ENCODE assay signal across 11 cellular contexts in the genomic region with DNA sequence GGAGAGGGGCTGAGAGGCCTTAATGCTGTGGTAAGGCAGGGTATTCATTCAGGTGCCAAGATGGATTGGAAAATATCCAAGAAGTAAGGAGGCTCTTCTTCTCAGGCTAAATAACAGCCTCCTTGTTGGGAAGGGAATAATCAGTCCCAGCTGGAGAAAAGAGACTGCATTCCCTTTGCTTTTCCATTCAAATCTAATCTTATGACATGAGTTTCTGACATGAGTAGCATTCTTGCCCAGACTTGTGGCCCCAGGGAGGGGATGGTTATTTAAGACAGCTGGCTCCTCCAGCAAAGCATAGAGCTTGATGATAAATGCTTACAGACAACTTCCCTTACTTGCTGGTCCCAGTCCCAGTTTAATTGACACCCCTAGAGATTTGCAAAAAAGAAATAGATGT.
DNase-seq lines count a peak whose midpoint lies in the region; ATAC-seq and TF ChIP-seq lines count a peak whose summit lies in the region.
"Had no signal": no experiment of that assay in that cellular context is flagged by ENCODE, and none has a peak within 500 bp of the region (broad histone marks: within the 10 kb centered on the region; RNA-seq: fewer than 3 reads in every experiment).

No MANE protein-coding gene starts in this region.

- H3K4me1 ChIP-seq in SJCRH30, result peaks cover 32% of the 10 kb centered on the region

- intact Hi-C loops in sciatic nerve (cut with DNase I), result no loop called here

- TF ChIP-seq CTCF in HFF-Myc (IDR thresholded peaks at IDR 0.05; ENCODE audit: low read depth, low read length, missing control alignments), result no peak
- no peak for TF ChIP-seq CTCF in fibroblast of villous mesenchyme (IDR thresholded peaks at IDR 0.05; ENCODE audit: insufficient read depth, low read depth, low read length)

- peak; percentile 46 for ATAC-seq in sciatic nerve
- no peak for ATAC-seq in HG03571 (IDR thresholded peaks at IDR 0.05; ENCODE audit: unreplicated experiment)
- ATAC-seq: effector memory CD8-positive, alpha-beta T cell; naive thymus-derived CD8-positive, alpha-beta T cell; T-helper 17 cell had no signal

- H3K9me3 ChIP-seq in SJCRH30 (replicated peaks), result no peaks in the 10 kb centered on the region

- H3K4me3 ChIP-seq in HFF-Myc (replicated peaks; ENCODE audit: low read depth, low read length) (no peak overlapping the region), SJCRH30 (no peak overlapping the region), fibroblast of villous mesenchyme (ENCODE audit: low read depth, low read length) (no peak overlapping the region)

- H3K36me3 ChIP-seq in SJCRH30, result no peaks in the 10 kb centered on the region

- DNase-seq in HFF-Myc (ENCODE audit: extremely low read depth, low read depth) (peak; percentile 78), SJCRH30 (peak; percentile 38 to 58), fibroblast of villous mesenchyme (ENCODE audit: low read depth) (peak; percentile 36), sciatic nerve (ENCODE audit: low spot score) (no peak), T-helper 1 cell (no peak)
- DNase-seq in stimulated activated CD4-positive, alpha-beta T cell treated with anti-CD3 and anti-CD28 coated beads, Interleukin-4, amount 100 ng/mL, for 1 hour, result no peak
- DNase-seq: activated naive CD8-positive, alpha-beta T cell treated with anti-CD3 and anti-CD28 coated beads, Interleukin-2, amount 10 ng/mL, durations not matched to agents 7 days and 5 days; effector memory CD8-positive, alpha-beta T cell; naive thymus-derived CD8-positive, alpha-beta T cell; T-helper 17 cell had no signal

- no peak overlapping the region for H3K27ac ChIP-seq in SJCRH30

- no peaks in the 10 kb centered on the region for H3K27me3 ChIP-seq in SJCRH30

Comparison
In these comparisons a context has a peak if more than half of its experiments do, and no peak if none do; other contexts are left out.
1. DNase-seq: peak in HFF-Myc (single experiment), SJCRH30 (2 of 2) and fibroblast of villous mesenchyme (single experiment); none in sciatic nerve (single experiment), T-helper 1 cell (0 of 5) and stimulated activated CD4-positive, alpha-beta T cell treated with anti-CD3 and anti-CD28 coated beads, Interleukin-4, amount 100 ng/mL, for 1 hour (single experiment).